Comparison of ENCODE assay signal across 23 cellular contexts in the genomic region with DNA sequence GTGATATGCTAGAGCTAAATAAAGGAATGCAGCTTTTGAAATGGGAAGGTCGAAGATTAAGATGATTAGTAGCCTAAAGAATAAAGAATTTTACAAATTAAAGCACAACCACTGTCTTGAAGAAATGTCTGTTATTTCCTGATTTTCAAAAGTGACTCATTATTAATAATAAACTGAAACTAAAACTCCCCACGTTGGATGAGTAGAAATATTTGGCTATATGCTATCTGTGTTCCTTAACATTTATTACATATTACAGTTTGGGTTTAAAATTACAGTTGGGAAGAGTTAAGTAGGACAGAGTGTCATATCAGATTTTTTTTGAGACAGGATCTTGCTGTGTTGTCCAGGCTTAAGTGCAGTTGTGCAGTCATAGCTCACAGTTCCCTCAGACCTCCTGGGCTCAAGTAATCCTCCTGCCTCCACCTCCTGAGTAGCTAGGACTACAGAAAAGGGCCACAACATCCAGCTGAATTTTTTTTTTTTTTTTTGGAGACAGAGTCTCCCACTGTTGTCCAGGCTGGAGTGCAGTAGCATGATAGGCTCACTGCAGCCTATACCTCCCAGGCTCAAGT. TPM values are rescaled to one million over a fixed set of nuclear protein-coding genes. Genes with fewer than 3 reads are reported as not detected.
A peak's percentile ranks its signal among the peaks of the same experiment; 100 is the strongest.
DNase-seq lines count a peak whose midpoint lies in the region; ATAC-seq, FAIRE-seq and TF ChIP-seq lines count a peak whose summit lies in the region.
"Had no signal": no experiment of that assay in that cellular context is flagged by ENCODE, and none has a peak within 500 bp of the region (broad histone marks: within the 10 kb centered on the region; RNA-seq: fewer than 3 reads in every experiment).

No MANE protein-coding gene starts in this region.

- FAIRE-seq in frontal cortex (lab: Jason Lieb, UNC): no peak

- peaks cover 11% of the 10 kb centered on the region for H3F3A ChIP-seq in GM23248 (ENCODE audit: insufficient read depth)

- no peak for ATAC-seq in activated T-helper 17 cell treated with anti-CD3 and anti-CD28 coated beads, Interleukin-2, amount 50 U/mL, for 72 hours (replicated peaks)
- ATAC-seq: CD8-positive, alpha-beta T cell had no signal

- peaks cover 33% of the 10 kb centered on the region for H3K4me1 Mint-ChIP-seq in T-helper 2 cell treated with Interferon-gamma antibody and Interleukin-4, amounts not matched to agents 5 μg/mL and 100 μg/mL, for 36 hours (ENCODE audit: low read depth)
- H3K4me1 Mint-ChIP-seq in activated T-helper 17 cell treated with anti-CD3 and anti-CD28 coated beads, Interleukin-2, amount 50 U/mL, for 72 hours: peaks cover 29% of the 10 kb centered on the region

- no peaks in the 10 kb centered on the region for H3K27me3 ChIP-seq in GM23248 (replicated peaks; ENCODE audit: insufficient read depth)
- H3K27me3 ChIP-seq: Peyer's patch, SJSA1 had no signal

- no peaks in the 10 kb centered on the region for H3K9me3 ChIP-seq in GM23248 (ENCODE audit: low read depth)
- H3K9me3 ChIP-seq: Peyer's patch, SJSA1 had no signal

- no peaks in the 10 kb centered on the region for H3K79me2 ChIP-seq in GM23248 (ENCODE audit: insufficient read depth)

- H3K9ac ChIP-seq in GM23248: no peak overlapping the region

- H3K27ac ChIP-seq in GM23248: no peak overlapping the region
- H3K27ac ChIP-seq: Peyer's patch, SJSA1 had no signal

- no peaks in the 10 kb centered on the region for H3K9me3 Mint-ChIP-seq in T-helper 2 cell treated with Interferon-gamma antibody and Interleukin-4, amounts not matched to agents 5 μg/mL and 100 μg/mL, for 36 hours
- H3K9me3 Mint-ChIP-seq in activated T-helper 17 cell treated with anti-CD3 and anti-CD28 coated beads, Interleukin-2, amount 50 U/mL, for 72 hours: no peaks in the 10 kb centered on the region
- H3K9me3 Mint-ChIP-seq: CD8-positive, alpha-beta T cell had no signal

- peaks cover 13% of the 10 kb centered on the region for H3K4me1 ChIP-seq in GM23248 (ENCODE audit: insufficient read depth)
- H3K4me1 ChIP-seq: Peyer's patch had no signal

- no peaks in the 10 kb centered on the region for H4K20me1 ChIP-seq in GM23248 (ENCODE audit: insufficient read depth)

- peaks cover 6% of the 10 kb centered on the region; the same call in 1 of the 2 replicates for H3K36me3 ChIP-seq in GM23248 (ENCODE audit: low read depth)
- H3K36me3 ChIP-seq: Peyer's patch had no signal

- H3K9me2 ChIP-seq in GM23248 (ENCODE audit: insufficient read depth): no peaks in the 10 kb centered on the region

- no peak overlapping the region for H3K4me3 Mint-ChIP-seq in T-helper 2 cell treated with Interferon-gamma antibody and Interleukin-4, amounts not matched to agents 5 μg/mL and 100 μg/mL, for 36 hours
- no peak overlapping the region for H3K4me3 Mint-ChIP-seq in activated T-helper 17 cell treated with anti-CD3 and anti-CD28 coated beads, Interleukin-2, amount 50 U/mL, for 72 hours
- H3K4me3 Mint-ChIP-seq: CD8-positive, alpha-beta T cell had no signal

- no peak for DNase-seq in T-helper 2 cell treated with Interferon-gamma antibody and Interleukin-4, amounts not matched to agents 5 μg/mL and 100 μg/mL, for 36 hours (ENCODE audit: low spot score)
- DNase-seq in T-helper 2 cell (no peak), GM23248 (peak; percentile 29), fibroblast of mammary gland (ENCODE audit: low read depth) (peak; percentile 7), A172 (ENCODE audit: low spot score) (no peak), LoVo (ENCODE audit: low spot score) (no peak), frontal cortex (ENCODE audit: low spot score in 2 of 2) (no peak)
- DNase-seq: 8988T; Calu3; CD8-positive, alpha-beta T cell; DMS53; H7; KG1; MV-4-11; NCI-H1417; NCI-H187; NCI-H2107; NCI-H510A; NCI-H748 treated with DMSO at 0.1 percent for 48 hours; NK-92 treated with Interleukin-12 subunit alpha and Interleukin-12 subunit beta, amount 100 ng/mL, for 24 hours; Peyer's patch had no signal

- no peaks in the 10 kb centered on the region for H3K27me3 Mint-ChIP-seq in T-helper 2 cell treated with Interferon-gamma antibody and Interleukin-4, amounts not matched to agents 5 μg/mL and 100 μg/mL, for 36 hours (ENCODE audit: low read depth)
- H3K27me3 Mint-ChIP-seq in activated T-helper 17 cell treated with anti-CD3 and anti-CD28 coated beads, Interleukin-2, amount 50 U/mL, for 72 hours: no peaks in the 10 kb centered on the region

- H3K4me2 ChIP-seq in GM23248 (ENCODE audit: unreplicated experiment): peak overlapping the region; percentile 26

- H3K27ac Mint-ChIP-seq in T-helper 2 cell treated with Interferon-gamma antibody and Interleukin-4, amounts not matched to agents 5 μg/mL and 100 μg/mL, for 36 hours: peak overlapping the region; percentile 20
- H3K27ac Mint-ChIP-seq in activated T-helper 17 cell treated with anti-CD3 and anti-CD28 coated beads, Interleukin-2, amount 50 U/mL, for 72 hours: peak overlapping the region; percentile 22
- H3K27ac Mint-ChIP-seq: CD8-positive, alpha-beta T cell had no signal

- H3K4me3 ChIP-seq in GM23248 (no peak overlapping the region), fibroblast of mammary gland (ENCODE audit: control insufficient read depth, low read depth, low read length) (no peak overlapping the region)
- H3K4me3 ChIP-seq: Peyer's patch, SJSA1 had no signal

- in situ Hi-C loops in GM23248 (cut with MboI): no loop called here

- 55 to 60% methylated on average over 2 of the region's 2 CpGs for WGBS in GM23248 (ENCODE audit: low coverage in 1 of 2, low lambda C conversion rate in 2 of 2, missing lambda C conversion rate in 2 of 2), 2 experiments

- TF ChIP-seq CTCF in fibroblast of mammary gland (conservative IDR thresholded peaks at IDR 0.05; ENCODE audit: control insufficient read depth, insufficient read depth, low read depth, low read length): no peak

- H3K36me3 Mint-ChIP-seq in T-helper 2 cell treated with Interferon-gamma antibody and Interleukin-4, amounts not matched to agents 5 μg/mL and 100 μg/mL, for 36 hours (ENCODE audit: low read depth): peaks cover 49% of the 10 kb centered on the region
- H3K36me3 Mint-ChIP-seq in activated T-helper 17 cell treated with anti-CD3 and anti-CD28 coated beads, Interleukin-2, amount 50 U/mL, for 72 hours (ENCODE audit: low read depth): peaks cover 70% of the 10 kb centered on the region

- no peak overlapping the region for H2AFZ ChIP-seq in GM23248

RNA-seq across cellular contexts. Expression of a gene that starts 47.1 kb away (rescaled TPM):
- total RNA-seq in GM23248 (2014; rRNA removed; shearing (Covaris generic)): 21.4 and 24.9 TPM in 2 replicates
- 60.6 and 66.2 TPM in 2 replicates for polyA plus RNA-seq in GM23248 (2016; fragmentation: Nextera tagmentation; extraction: Ambion mirVana)
- 10 to 100 TPM; 80.5 to 82.2 TPM for total RNA-seq in activated T-helper 17 cell treated with anti-CD3 and anti-CD28 coated beads, Interleukin-2, amount 50 U/mL, for 72 hours
- total RNA-seq in A172 (2014; rRNA removed; shearing (Covaris generic)): 13.5 and 16.7 TPM in 2 replicates
- 57.1 TPM for total RNA-seq in frontal cortex

Comparison
In these comparisons a context has a peak if more than half of its experiments do, and no peak if none do; other contexts are left out.
1. DNase-seq: peak in GM23248 (single experiment) and fibroblast of mammary gland (single experiment); none in T-helper 2 cell treated with Interferon-gamma antibody and Interleukin-4, amounts not matched to agents 5 μg/mL and 100 μg/mL, for 36 hours (single experiment), T-helper 2 cell (0 of 5), A172 (single experiment), LoVo (single experiment) and frontal cortex (0 of 2).